29 cellular contexts compared by ENCODE assay signal in the genomic region with DNA sequence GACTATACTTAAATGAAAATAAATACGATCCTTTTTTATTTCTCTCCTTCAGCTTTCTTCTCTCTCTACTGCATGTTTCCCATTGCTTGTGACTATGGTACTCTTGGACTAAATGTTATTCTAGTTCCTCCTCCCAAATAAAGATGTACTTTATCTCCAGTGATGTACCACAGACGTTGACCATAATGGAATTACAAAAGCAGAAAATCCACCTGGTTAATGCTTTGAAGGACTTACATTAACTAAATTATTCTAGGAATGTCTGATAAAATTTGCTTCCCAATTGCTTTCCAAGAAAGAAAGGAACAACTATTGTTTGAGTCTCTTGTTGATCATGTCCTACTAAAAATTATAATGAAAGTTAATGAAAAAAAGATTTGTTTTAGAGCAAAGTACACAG.
"Had no signal": no experiment of that assay in that cellular context is flagged by ENCODE, and none has a peak within 500 bp of the region (broad histone marks: within the 10 kb centered on the region; RNA-seq: fewer than 3 reads in every experiment).

No MANE protein-coding gene starts in this region.

- H3K36me3 ChIP-seq: breast epithelium had no signal

- FAIRE-seq: RCC 7860, TTC549 had no signal

- H3K27me3 Mint-ChIP-seq: activated T-helper 17 cell treated with anti-CD3 and anti-CD28 coated beads, Interleukin-2, amount 50 U/mL, for 72 hours had no signal

- H3K27me3 ChIP-seq: breast epithelium had no signal

- DNase-seq: activated CD4-positive, alpha-beta memory T cell treated with anti-CD3 and anti-CD28 coated beads, Interleukin-2, amount 10 ng/mL, durations not matched to agents 7 days and 5 days; activated CD4-positive, alpha-beta T cell treated with anti-CD3 and anti-CD28 coated beads for 1 hour; activated CD4-positive, alpha-beta T cell treated with anti-CD3 and anti-CD28 coated beads for 48 hours; activated CD4-positive, CD25-positive, alpha-beta regulatory T cell; activated effector memory CD4-positive, alpha-beta T cell treated with anti-CD3 and anti-CD28 coated beads, Interleukin-2, amount 50 U/mL, for 16 hours; activated naive CD4-positive, alpha-beta T cell; activated naive CD4-positive, alpha-beta T cell treated with anti-CD3 and anti-CD28 coated beads, Interleukin-2, amount 50 U/mL, for 16 hours; activated naive CD8-positive, alpha-beta T cell treated with anti-CD3 and anti-CD28 coated beads for 36 hours; activated T-cell treated with anti-CD3 and anti-CD28 coated beads, Interleukin-2, amount 50 U/mL, for 1 hour; activated T-cell treated with anti-CD3 and anti-CD28 coated beads, Interleukin-2, amount 50 U/mL, for 72 hours; amniotic stem cell; aorta; NCI-H1092 treated with DMSO at 0.1 percent for 48 hours; NCI-H1417; NCI-H146; NCI-H187; NCI-H2029 treated with DMSO at 0.1 percent for 48 hours; NCI-H2107; NCI-H2171; NCI-H510A; NCI-H526 treated with DMSO at 0.1 percent for 48 hours; NCI-H774; Right ventricle myocardium superior had no signal

- ATAC-seq: activated T-cell treated with anti-CD3 and anti-CD28 coated beads, Interleukin-2, amount 50 U/mL, for 72 hours; activated T-helper 17 cell treated with anti-CD3 and anti-CD28 coated beads, Interleukin-2, amount 50 U/mL, for 72 hours had no signal

- H3K9me3 Mint-ChIP-seq: activated CD4-positive, alpha-beta memory T cell treated with anti-CD3 and anti-CD28 coated beads, Interleukin-2, amount 10 ng/mL, durations not matched to agents 7 days and 5 days; activated naive CD8-positive, alpha-beta T cell treated with anti-CD3 and anti-CD28 coated beads for 36 hours; activated T-cell treated with anti-CD3 and anti-CD28 coated beads, Interleukin-2, amount 50 U/mL, for 72 hours; activated T-helper 17 cell treated with anti-CD3 and anti-CD28 coated beads, Interleukin-2, amount 50 U/mL, for 72 hours; T-helper 1 cell treated with Interleukin-12 subunit alpha and Interleukin-12 subunit beta and Interleukin-4 antibody, amounts not matched to agents 30 μg/mL and 1 μg/mL, for 36 hours; T-helper 2 cell treated with Interferon-gamma antibody and Interleukin-4, amounts not matched to agents 5 μg/mL and 100 μg/mL, for 36 hours had no signal

- H3K4me3 ChIP-seq: breast epithelium had no signal

- H3K4me1 ChIP-seq: breast epithelium had no signal

- H3K4me1 Mint-ChIP-seq: activated CD4-positive, alpha-beta memory T cell treated with anti-CD3 and anti-CD28 coated beads, Interleukin-2, amount 10 ng/mL, durations not matched to agents 7 days and 5 days; activated naive CD8-positive, alpha-beta T cell treated with anti-CD3 and anti-CD28 coated beads for 36 hours; activated T-helper 17 cell treated with anti-CD3 and anti-CD28 coated beads, Interleukin-2, amount 50 U/mL, for 72 hours had no signal

- H3K27ac Mint-ChIP-seq: activated CD4-positive, alpha-beta memory T cell treated with anti-CD3 and anti-CD28 coated beads, Interleukin-2, amount 10 ng/mL, durations not matched to agents 7 days and 5 days; activated naive CD8-positive, alpha-beta T cell treated with anti-CD3 and anti-CD28 coated beads for 36 hours; activated T-cell treated with anti-CD3 and anti-CD28 coated beads, Interleukin-2, amount 50 U/mL, for 72 hours; activated T-helper 17 cell treated with anti-CD3 and anti-CD28 coated beads, Interleukin-2, amount 50 U/mL, for 72 hours; T-helper 1 cell treated with Interleukin-12 subunit alpha and Interleukin-12 subunit beta and Interleukin-4 antibody, amounts not matched to agents 30 μg/mL and 1 μg/mL, for 36 hours; T-helper 2 cell treated with Interferon-gamma antibody and Interleukin-4, amounts not matched to agents 5 μg/mL and 100 μg/mL, for 36 hours had no signal

- H3K36me3 Mint-ChIP-seq: activated naive CD8-positive, alpha-beta T cell treated with anti-CD3 and anti-CD28 coated beads for 36 hours had no signal

- H3K4me3 Mint-ChIP-seq: activated CD4-positive, alpha-beta memory T cell treated with anti-CD3 and anti-CD28 coated beads, Interleukin-2, amount 10 ng/mL, durations not matched to agents 7 days and 5 days; activated naive CD8-positive, alpha-beta T cell treated with anti-CD3 and anti-CD28 coated beads for 36 hours; activated T-cell treated with anti-CD3 and anti-CD28 coated beads, Interleukin-2, amount 50 U/mL, for 72 hours; activated T-helper 17 cell treated with anti-CD3 and anti-CD28 coated beads, Interleukin-2, amount 50 U/mL, for 72 hours; T-helper 1 cell treated with Interleukin-12 subunit alpha and Interleukin-12 subunit beta and Interleukin-4 antibody, amounts not matched to agents 30 μg/mL and 1 μg/mL, for 36 hours; T-helper 2 cell treated with Interferon-gamma antibody and Interleukin-4, amounts not matched to agents 5 μg/mL and 100 μg/mL, for 36 hours had no signal

- H3K9me3 ChIP-seq: breast epithelium had no signal
